19 cellular contexts compared by ENCODE assay signal in the genomic region with DNA sequence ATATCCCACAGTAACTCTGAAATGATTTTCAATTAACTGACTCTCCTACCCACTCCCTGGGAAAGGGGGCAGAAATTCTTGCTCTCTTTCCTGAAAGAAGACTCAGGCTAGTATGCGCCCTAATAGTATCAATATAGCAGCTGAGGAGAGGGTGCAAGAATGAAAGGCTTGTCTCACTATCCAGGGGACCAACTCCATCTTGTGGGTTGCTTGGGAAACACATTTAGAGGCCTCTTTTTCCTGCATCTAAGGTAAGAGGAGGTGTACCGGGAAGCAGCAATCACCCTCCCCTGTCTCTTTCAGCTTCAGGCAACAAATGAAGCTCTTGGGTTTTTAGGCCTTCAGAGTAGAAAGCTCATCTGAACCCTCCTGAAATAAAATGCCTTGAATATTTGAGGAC. TPM values are rescaled to one million over a fixed set of nuclear protein-coding genes. Genes with fewer than 3 reads are reported as not detected.
A peak's percentile ranks its signal among the peaks of the same experiment; 100 is the strongest.
DNase-seq lines count a peak whose midpoint lies in the region; ATAC-seq and TF ChIP-seq lines count a peak whose summit lies in the region.
"Had no signal": no experiment of that assay in that cellular context is flagged by ENCODE, and none has a peak within 500 bp of the region (broad histone marks: within the 10 kb centered on the region; RNA-seq: fewer than 3 reads in every experiment).

No MANE protein-coding gene starts in this region.

- no peaks in the 10 kb centered on the region for H3F3A ChIP-seq in PC-3 (ENCODE audit: low read length, unreplicated experiment)

- DNase-seq in PC-3 (peak; percentile 6), iPS-NIHi11 (ENCODE audit: low spot score) (peak; percentile 10), NAMALWA (ENCODE audit: low spot score) (no peak), HK-2 (ENCODE audit: unreplicated experiment) (no peak)
- DNase-seq: activated CD4-positive, alpha-beta T cell treated with anti-CD3 and anti-CD28 coated beads, Interleukin-2, amount 50 U/mL, for 1 hour; CD4-positive, CD25-positive, alpha-beta regulatory T cell; foreskin melanocyte; GOT3; kidney glomerular epithelial cell; naive thymus-derived CD4-positive, alpha-beta T cell; NCI-H146; stomach had no signal

- no peak overlapping the region for H3K4me3 ChIP-seq in BLaER1
- H3K4me3 ChIP-seq in PC-3 (ENCODE audit: low read length) = no peak overlapping the region
- H3K4me3 ChIP-seq: ascending aorta, stomach had no signal

- H3K9me2 ChIP-seq in PC-3 (replicated peaks; ENCODE audit: low read length) = no peaks in the 10 kb centered on the region

- no peaks in the 10 kb centered on the region for H3K27me3 ChIP-seq in BLaER1
- no peaks in the 10 kb centered on the region for H3K27me3 ChIP-seq in PC-3 (ENCODE audit: low read length)
- H3K27me3 ChIP-seq: ascending aorta had no signal

- ATAC-seq in PC-3 (peak; percentile 37; the same call in 1 of the 2 replicates), HG03520 (IDR thresholded peaks at IDR 0.05; ENCODE audit: unreplicated experiment) (no peak), GM21825 (IDR thresholded peaks at IDR 0.05; ENCODE audit: unreplicated experiment) (no peak)
- ATAC-seq: naive thymus-derived CD4-positive, alpha-beta T cell; sciatic nerve had no signal

- H4K20me1 ChIP-seq in BLaER1 (no peaks in the 10 kb centered on the region), PC-3 (ENCODE audit: low read length) (no peaks in the 10 kb centered on the region)

- no TSS peak for BruUV-seq in PC-3 (replicated peaks; lab: Mats Ljungman, UMichigan)

- H3K9ac ChIP-seq in BLaER1 = no peak overlapping the region
- no peak overlapping the region for H3K9ac ChIP-seq in PC-3 (ENCODE audit: low read length)

- H2AFZ ChIP-seq in PC-3 (ENCODE audit: low read length) = no peak overlapping the region

- H3K36me3 ChIP-seq in BLaER1 = no peaks in the 10 kb centered on the region
- no peaks in the 10 kb centered on the region for H3K36me3 ChIP-seq in PC-3 (ENCODE audit: low read depth, low read length)
- H3K36me3 ChIP-seq: ascending aorta, stomach had no signal

- no peak overlapping the region for H3K27ac ChIP-seq in BLaER1
- no peak overlapping the region for H3K27ac ChIP-seq in PC-3 (ENCODE audit: low read length)
- H3K27ac ChIP-seq: ascending aorta, stomach had no signal

- H3K4me1 ChIP-seq in BLaER1 (peaks cover 52% of the 10 kb centered on the region), PC-3 (ENCODE audit: insufficient read depth, low read length) (no peaks in the 10 kb centered on the region)
- H3K4me1 ChIP-seq: ascending aorta, stomach had no signal

- peak; percentile 23; the same call in 1 of the 3 replicates for TF ChIP-seq CTCF in GM12872 (IDR thresholded peaks at IDR 0.05; ENCODE audit: insufficient read depth, low read depth, low read length)
- peak; percentile 41 for TF ChIP-seq CTCF in PC-3 (conservative IDR thresholded peaks at IDR 0.05; ENCODE audit: low read depth, low read length)

- CTCF ChIA-PET in PC-3 (lab: Charles Lee) = interaction anchor here (0.6 kb wide), 1 partner anchor 9 kb away, joined by 3 read pairs; no protein-coding TSS in a partner anchor

- H3K9me3 ChIP-seq in BLaER1 (no peaks in the 10 kb centered on the region), PC-3 (ENCODE audit: low read length) (no peaks in the 10 kb centered on the region)
- H3K9me3 ChIP-seq: ascending aorta, stomach had no signal

- intact Hi-C loops in PC-3 (cut with micrococcal nuclease) = no loop called here

- POLR2A ChIA-PET in PC-3 (lab: Charles Lee; ENCODE audit: unreplicated experiment) = no interaction called here

- H3K4me2 ChIP-seq in BLaER1 (peak overlapping the region; percentile 22), PC-3 (ENCODE audit: low read length) (no peak overlapping the region)

- no peaks in the 10 kb centered on the region for H3K79me2 ChIP-seq in PC-3 (ENCODE audit: low read length)

RNA-seq across cellular contexts. Expression of a gene that starts 11.3 kb away (rescaled TPM):
- not detected in 2 replicates for total RNA-seq in PC-3 (2014; rRNA removed)
- total RNA-seq: activated T-helper 1 cell treated with anti-CD3 and anti-CD28 coated beads, Interleukin-12 subunit alpha, Interleukin-12 subunit beta, Interleukin-2, Interleukin-4 antibody, amounts not matched to agents 30 ng/mL and 10 ng/mL and 1 ng/mL, durations not matched to agents 14 hours and 24 hours and 36 hours; ascending aorta; CD4-positive, CD25-positive, alpha-beta regulatory T cell had no signal

RNA-seq across cellular contexts. Expression of a gene that starts 49.3 kb away (rescaled TPM):
- total RNA-seq in PC-3 (2014; rRNA removed) = 12.1 and 14.3 TPM in 2 replicates

Comparison
In these comparisons a context has a peak if more than half of its experiments do, and no peak if none do; other contexts are left out.
1. DNase-seq: peak in PC-3 (single experiment) and iPS-NIHi11 (single experiment); none in NAMALWA (single experiment) and HK-2 (single experiment).